ENCODE assay signal across 10 cellular contexts in genomic region chr3:168884353-168884903, GRCh38.
DNase-seq lines count a peak whose midpoint lies in the region; ATAC-seq, FAIRE-seq and TF ChIP-seq lines count a peak whose summit lies in the region.
"Had no signal": no experiment of that assay in that cellular context is flagged by ENCODE, and none has a peak within 500 bp of the region (broad histone marks: within the 10 kb centered on the region; RNA-seq: fewer than 3 reads in every experiment).

No MANE protein-coding gene starts in this region.

- TF ChIP-seq POLR2A in prostate gland (IDR thresholded peaks at IDR 0.05) = no peak

- H3K9me3 ChIP-seq in prostate gland (no peaks in the 10 kb centered on the region), endodermal cell (ENCODE audit: control insufficient read depth, low read length) (no peaks in the 10 kb centered on the region)

- no peak overlapping the region for H3K9ac ChIP-seq in endodermal cell (ENCODE audit: extremely low read depth, low read length, poor library complexity, severe bottlenecking)

- H3K27ac ChIP-seq in prostate gland = no peak overlapping the region
- no peak overlapping the region for H3K27ac ChIP-seq in endodermal cell (ENCODE audit: low read depth, low read length)

- H3K27me3 Mint-ChIP-seq in endodermal cell (ENCODE audit: insufficient read depth) = no peaks in the 10 kb centered on the region
- H3K27me3 Mint-ChIP-seq: activated B cell treated with CpG ODN at 0.5 μM for 24 hours had no signal

- H3K9me3 Mint-ChIP-seq in endodermal cell = no peaks in the 10 kb centered on the region
- H3K9me3 Mint-ChIP-seq: activated B cell treated with CpG ODN at 0.5 μM for 24 hours had no signal

- H3K4me3 Mint-ChIP-seq in endodermal cell = no peak overlapping the region
- H3K4me3 Mint-ChIP-seq: activated B cell treated with CpG ODN at 0.5 μM for 24 hours had no signal

- ATAC-seq in HG03045 (IDR thresholded peaks at IDR 0.05; ENCODE audit: unreplicated experiment) = no peak
- ATAC-seq in GM21529 (IDR thresholded peaks at IDR 0.05; ENCODE audit: unreplicated experiment) = no peak

- no peak overlapping the region for H3K27ac Mint-ChIP-seq in endodermal cell
- H3K27ac Mint-ChIP-seq: activated B cell treated with CpG ODN at 0.5 μM for 24 hours had no signal

- DNase-seq in EL = peak; percentile 66
- DNase-seq in NCI-H2107 treated with DMSO at 0.1 percent for 48 hours (lab: John Stamatoyannopoulos, UW; ENCODE audit: unreplicated experiment) = peak; percentile 85
- DNase-seq in prostate gland (ENCODE audit: low spot score) = peak; percentile 71
- no peak for DNase-seq in endodermal cell
- no peak for DNase-seq in NCI-H1694 treated with DMSO at 0.1 percent for 48 hours (lab: John Stamatoyannopoulos, UW)
- DNase-seq: activated B cell treated with CpG ODN at 0.5 μM for 24 hours, NCI-H146 had no signal

- H3K4me3 ChIP-seq in prostate gland (no peak overlapping the region), endodermal cell (ENCODE audit: low read length) (no peak overlapping the region)

- H3K27me3 ChIP-seq in prostate gland (replicated peaks; ENCODE audit: insufficient read depth) = no peaks in the 10 kb centered on the region
- H3K27me3 ChIP-seq in endodermal cell (ENCODE audit: control insufficient read depth, insufficient read depth, low read length, poor library complexity, severe bottlenecking) = no peaks in the 10 kb centered on the region

- peak; percentile 89 for FAIRE-seq in endometrium (lab: Jason Lieb, UNC)

- H3K4me1 Mint-ChIP-seq in endodermal cell = peaks cover 3% of the 10 kb centered on the region
- H3K4me1 Mint-ChIP-seq: activated B cell treated with CpG ODN at 0.5 μM for 24 hours had no signal

- no peaks in the 10 kb centered on the region for H3K36me3 Mint-ChIP-seq in endodermal cell (ENCODE audit: low read depth)

- 0% methylated on average over 1 of the region's 1 CpG for WGBS in prostate gland
- WGBS in endodermal cell (ENCODE audit: insufficient coverage in 1 of 2, insufficient read length in 1 of 2), 2 experiments = 60% methylated on average over 1 of the region's 1 CpG; no CpG with 5 or more reads in 1 of the 2 experiments

- H3K36me3 ChIP-seq in prostate gland (no peaks in the 10 kb centered on the region), endodermal cell (ENCODE audit: control insufficient read depth, insufficient read depth, low read length) (no peaks in the 10 kb centered on the region)

- TF ChIP-seq CTCF in prostate gland (IDR thresholded peaks at IDR 0.05) (no peak), endodermal cell (conservative IDR thresholded peaks at IDR 0.05) (no peak)

- H3K4me1 ChIP-seq in prostate gland (replicated peaks) = no peaks in the 10 kb centered on the region
- H3K4me1 ChIP-seq in endodermal cell (ENCODE audit: control insufficient read depth, insufficient read depth, low read length) = peaks cover 3% of the 10 kb centered on the region

- intact Hi-C loops in prostate gland (cut with DNase I) = no loop called here

Comparison
In these comparisons a context has a peak if more than half of its experiments do, and no peak if none do; other contexts are left out.
1. DNase-seq: peak in EL (single experiment), NCI-H2107 treated with DMSO at 0.1 percent for 48 hours (single experiment) and prostate gland (single experiment); none in endodermal cell (single experiment) and NCI-H1694 treated with DMSO at 0.1 percent for 48 hours (single experiment).